In the genomic region with DNA sequence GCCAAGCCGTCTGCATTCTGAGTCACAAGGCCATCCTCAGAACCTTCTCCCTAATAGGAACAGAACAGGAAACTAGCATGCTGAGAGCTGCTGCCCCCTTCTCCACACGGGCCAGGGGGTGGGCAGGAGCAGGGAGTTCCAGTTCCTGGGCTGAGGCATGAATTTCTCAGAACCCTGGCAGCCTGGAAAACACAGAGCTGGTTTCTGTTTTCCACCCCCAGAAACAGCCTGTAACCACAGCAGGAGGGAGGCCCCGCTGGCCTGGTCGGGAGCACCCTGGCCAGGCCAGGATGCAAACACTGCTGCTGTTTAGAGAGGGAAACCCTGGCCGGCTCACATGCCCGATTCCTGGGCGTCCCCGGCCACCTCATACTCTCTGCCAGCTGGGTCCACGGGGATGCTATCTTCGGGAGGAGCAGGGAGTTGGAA, we compare ENCODE assay signal across 10 cellular contexts.
DNase-seq lines count a peak whose midpoint lies in the region; ATAC-seq and TF ChIP-seq lines count a peak whose summit lies in the region.
"Had no signal": no experiment of that assay in that cellular context is flagged by ENCODE, and none has a peak within 500 bp of the region (broad histone marks: within the 10 kb centered on the region; RNA-seq: fewer than 3 reads in every experiment).

No MANE protein-coding gene starts in this region.

- H2AK5ac ChIP-seq in H9 (ENCODE audit: insufficient read length, low read length), result no peak overlapping the region

- H3K14ac ChIP-seq in H9 (ENCODE audit: insufficient read depth, low read length), result no peak overlapping the region

- no peak overlapping the region for H2AFZ ChIP-seq in H9 (ENCODE audit: low read length)

- H3K27ac Mint-ChIP-seq in natural killer cell treated with Interleukin-12 subunit alpha and Interleukin-12 subunit beta and Interleukin-15 and Interleukin-18, amount 100 ng/mL, for 72 hours, result peak overlapping the region; percentile 92 to 98
- no peak overlapping the region for H3K27ac Mint-ChIP-seq in H9

- no peak overlapping the region for H4K5ac ChIP-seq in H9 (ENCODE audit: insufficient read length, low read depth, low read length)

- no peak overlapping the region for H4K91ac ChIP-seq in H9 (ENCODE audit: insufficient read length, low read depth, low read length)

- H3K4me3 Mint-ChIP-seq in natural killer cell treated with Interleukin-12 subunit alpha and Interleukin-12 subunit beta and Interleukin-15 and Interleukin-18, amount 100 ng/mL, for 72 hours, result peak overlapping the region; percentile 25
- H3K4me3 Mint-ChIP-seq in H9, result no peak overlapping the region

- no peak overlapping the region for H2BK15ac ChIP-seq in H9 (ENCODE audit: low read depth, low read length)

- H3K27ac ChIP-seq in esophagus (ENCODE audit: low read depth in 2 of 2, low read length in 1 of 2), result peak overlapping the region; percentile 23 to 73
- no peak overlapping the region for H3K27ac ChIP-seq in H9 (ENCODE audit: insufficient read length, low read depth, low read length)

- H3K4me1 Mint-ChIP-seq in natural killer cell treated with Interleukin-12 subunit alpha and Interleukin-12 subunit beta and Interleukin-15 and Interleukin-18, amount 100 ng/mL, for 72 hours (ENCODE audit: low read depth in 2 of 2), result peaks cover 72 to 82% of the 10 kb centered on the region in 2 donors
- H3K4me1 Mint-ChIP-seq in H9, result peaks cover 18 to 19% of the 10 kb centered on the region in 2 experiments

- H3T11ph ChIP-seq in H9 (ENCODE audit: low read length), result no peak overlapping the region

- H3K18ac ChIP-seq in H9 (ENCODE audit: insufficient read length, low read depth, low read length), result no peak overlapping the region

- no peak overlapping the region for H3K4me2 ChIP-seq in H9 (ENCODE audit: insufficient read depth, insufficient read length, low read length)

- H3K36me3 Mint-ChIP-seq in natural killer cell treated with Interleukin-12 subunit alpha and Interleukin-12 subunit beta and Interleukin-15 and Interleukin-18, amount 100 ng/mL, for 72 hours, result peaks cover 10% of the 10 kb centered on the region
- H3K36me3 Mint-ChIP-seq in H9 (ENCODE audit: insufficient read depth in 1 of 3, low read depth in 3 of 3), result no peaks in the 10 kb centered on the region

- H3K4ac ChIP-seq in H9 (ENCODE audit: low read depth, low read length), result no peak overlapping the region

- no peaks in the 10 kb centered on the region for H3K36me3 ChIP-seq in esophagus (ENCODE audit: control insufficient read depth in 2 of 2, insufficient read depth in 2 of 2, low read length in 1 of 2)

- no peak overlapping the region for H4K8ac ChIP-seq in H9 (replicated peaks; ENCODE audit: insufficient read length, low read depth, low read length)

- H4K20me1 ChIP-seq in H9 (ENCODE audit: control insufficient read depth, insufficient read depth, insufficient read length), result no peaks in the 10 kb centered on the region

- 21 to 28% methylated on average over 10 of the region's 10 CpGs for WGBS in esophagus, 2 donors
- WGBS in H9 (ENCODE audit: extremely low coverage, insufficient read length, low lambda C conversion rate), result no CpG with 5 or more reads among the region's 10 CpGs

- ATAC-seq in natural killer cell treated with Interleukin-12 subunit alpha and Interleukin-12 subunit beta and Interleukin-15 and Interleukin-18, amount 100 ng/mL, for 72 hours, result peak in 1 of 2 donors; percentile 52
- no peak for ATAC-seq in HG02759 (IDR thresholded peaks at IDR 0.05; ENCODE audit: unreplicated experiment)
- ATAC-seq in HG03342 (IDR thresholded peaks at IDR 0.05; ENCODE audit: unreplicated experiment), result no peak

- H3K23ac ChIP-seq in H9 (ENCODE audit: insufficient read length, low read depth, low read length), result no peak overlapping the region

- H2BK5ac ChIP-seq in H9 (ENCODE audit: insufficient read length, low read length), result no peak overlapping the region

- H3K56ac ChIP-seq in H9 (ENCODE audit: insufficient read length, low read depth, low read length), result no peak overlapping the region

- DNase-seq in AG09319 (ENCODE audit: extremely low read depth, low read depth) (peak; percentile 12), NCI-H2171 (lab: John Stamatoyannopoulos, UW) (peak; percentile 40), H9 (no peak), kidney tubule cell (ENCODE audit: low spot score) (no peak)
- no peak for DNase-seq in natural killer cell treated with Interleukin-12 subunit alpha and Interleukin-12 subunit beta and Interleukin-15 and Interleukin-18, amount 100 ng/mL, for 72 hours (ENCODE audit: low spot score)
- DNase-seq: activated CD4-positive, CD25-positive, alpha-beta regulatory T cell; stimulated activated naive CD4-positive, alpha-beta T cell treated with Interleukin-2 at 50 U/mL for 16 hours had no signal

- H3K9me3 Mint-ChIP-seq in natural killer cell treated with Interleukin-12 subunit alpha and Interleukin-12 subunit beta and Interleukin-15 and Interleukin-18, amount 100 ng/mL, for 72 hours, result peaks cover 3% of the 10 kb centered on the region
- H3K9me3 Mint-ChIP-seq in H9, result no peaks in the 10 kb centered on the region

- no peaks in the 10 kb centered on the region for H3K27me3 Mint-ChIP-seq in natural killer cell treated with Interleukin-12 subunit alpha and Interleukin-12 subunit beta and Interleukin-15 and Interleukin-18, amount 100 ng/mL, for 72 hours
- H3K27me3 Mint-ChIP-seq in H9 (ENCODE audit: low read depth), result no peaks in the 10 kb centered on the region; the same call in 1 of the 2 replicates

- no peaks in the 10 kb centered on the region for H3K9me3 ChIP-seq in esophagus (ENCODE audit: control insufficient read depth in 2 of 2, insufficient read depth in 1 of 2, low read depth in 1 of 2, low read length in 1 of 2)
- no peaks in the 10 kb centered on the region for H3K9me3 ChIP-seq in H9 (ENCODE audit: control insufficient read depth, low read depth, low read length)

- H2BK120ac ChIP-seq in H9 (ENCODE audit: low read depth, low read length, poor library complexity, severe bottlenecking), result no peak overlapping the region

- H3K4me1 ChIP-seq in esophagus (ENCODE audit: control insufficient read depth in 2 of 2, insufficient read depth in 2 of 2, low read length in 1 of 2) (peaks cover 0 to 3% of the 10 kb centered on the region in 2 donors), H9 (ENCODE audit: insufficient read depth, low read length) (no peaks in the 10 kb centered on the region)

- no peak overlapping the region for H2BK12ac ChIP-seq in H9 (ENCODE audit: insufficient read length, low read depth, low read length)

- no peaks in the 10 kb centered on the region for H3K23me2 ChIP-seq in H9 (ENCODE audit: insufficient read length, low read depth, low read length, poor library complexity, severe bottlenecking)

- H3K79me1 ChIP-seq in H9 (ENCODE audit: insufficient read depth, low read depth, low read length, poor library complexity, severe bottlenecking), result no peaks in the 10 kb centered on the region

- no peak overlapping the region for H2BK20ac ChIP-seq in H9 (ENCODE audit: low read depth, low read length, poor library complexity, severe bottlenecking)

- H3K4me3 ChIP-seq in esophagus (ENCODE audit: low read depth in 1 of 2, low read length in 2 of 2), result no peak overlapping the region

- H3K79me2 ChIP-seq in H9 (ENCODE audit: insufficient read depth, low read length), result no peaks in the 10 kb centered on the region

- H3K27me3 ChIP-seq in esophagus (ENCODE audit: control insufficient read depth in 1 of 2, insufficient read depth in 2 of 2, low read length in 2 of 2) (no peaks in the 10 kb centered on the region), H9 (ENCODE audit: insufficient read depth, low read length) (no peaks in the 10 kb centered on the region)

- no peak overlapping the region for H3K9ac ChIP-seq in H9 (ENCODE audit: extremely low read depth, insufficient read length, low read length)

- no peak for TF ChIP-seq CTCF in AG09319 (IDR thresholded peaks at IDR 0.05; ENCODE audit: low read depth, low read length)
- no peak for TF ChIP-seq CTCF in H9 (conservative IDR thresholded peaks at IDR 0.05)

Comparison
In these comparisons a context has a peak if more than half of its experiments do, and no peak if none do; other contexts are left out.
1. DNase-seq: peak in AG09319 (single experiment) and NCI-H2171 (single experiment); none in natural killer cell treated with Interleukin-12 subunit alpha and Interleukin-12 subunit beta and Interleukin-15 and Interleukin-18, amount 100 ng/mL, for 72 hours (single experiment), H9 (single experiment) and kidney tubule cell (single experiment).
2. H3K27ac Mint-ChIP-seq: peak in natural killer cell treated with Interleukin-12 subunit alpha and Interleukin-12 subunit beta and Interleukin-15 and Interleukin-18, amount 100 ng/mL, for 72 hours (2 of 2); none in H9 (0 of 3).